1 cellular context compared by ENCODE assay signal in the genomic region with DNA sequence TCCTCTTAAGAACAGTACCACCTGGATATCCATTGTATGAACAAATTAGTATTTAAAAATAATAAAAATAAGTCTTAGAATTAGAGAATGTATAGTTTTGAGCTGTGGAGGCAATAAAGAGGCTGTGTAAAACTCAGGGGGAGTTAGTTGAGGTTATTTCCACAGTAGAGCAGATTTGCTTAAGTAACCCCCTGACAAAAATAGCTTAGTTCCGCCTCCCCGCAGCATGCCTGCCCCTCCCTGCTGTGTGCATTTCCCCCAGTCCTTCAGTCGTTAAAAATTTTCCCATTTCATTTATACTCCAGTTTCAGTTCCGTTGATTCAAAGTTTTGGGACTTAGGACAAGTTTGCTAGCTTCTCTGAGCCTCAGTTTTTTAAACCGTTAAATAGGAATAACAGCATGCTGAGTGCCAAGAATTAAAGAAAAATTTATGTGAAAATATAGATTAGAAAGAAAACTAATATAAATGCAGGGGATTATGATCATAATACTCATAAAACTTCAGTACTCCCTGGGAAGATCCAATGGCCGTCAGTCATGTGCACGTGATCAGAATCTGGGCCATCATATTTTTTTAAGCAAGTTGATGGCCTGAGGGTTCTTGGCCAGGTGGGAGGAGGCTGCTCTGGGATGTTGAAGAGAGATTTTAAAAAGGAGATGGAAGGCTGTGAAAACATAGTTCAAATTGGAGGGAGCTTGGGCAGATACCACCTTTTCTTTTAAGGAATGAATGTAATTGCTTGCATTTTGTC.
TF ChIP-seq lines count a peak whose summit lies in the region.

No MANE protein-coding gene starts in this region.

TF ChIP-seq in K562, 482 proteins besides CTCF, POLR2A, EP300 and RAD21 (continued from another document):
- TF ChIP-seq, protein P1, sequence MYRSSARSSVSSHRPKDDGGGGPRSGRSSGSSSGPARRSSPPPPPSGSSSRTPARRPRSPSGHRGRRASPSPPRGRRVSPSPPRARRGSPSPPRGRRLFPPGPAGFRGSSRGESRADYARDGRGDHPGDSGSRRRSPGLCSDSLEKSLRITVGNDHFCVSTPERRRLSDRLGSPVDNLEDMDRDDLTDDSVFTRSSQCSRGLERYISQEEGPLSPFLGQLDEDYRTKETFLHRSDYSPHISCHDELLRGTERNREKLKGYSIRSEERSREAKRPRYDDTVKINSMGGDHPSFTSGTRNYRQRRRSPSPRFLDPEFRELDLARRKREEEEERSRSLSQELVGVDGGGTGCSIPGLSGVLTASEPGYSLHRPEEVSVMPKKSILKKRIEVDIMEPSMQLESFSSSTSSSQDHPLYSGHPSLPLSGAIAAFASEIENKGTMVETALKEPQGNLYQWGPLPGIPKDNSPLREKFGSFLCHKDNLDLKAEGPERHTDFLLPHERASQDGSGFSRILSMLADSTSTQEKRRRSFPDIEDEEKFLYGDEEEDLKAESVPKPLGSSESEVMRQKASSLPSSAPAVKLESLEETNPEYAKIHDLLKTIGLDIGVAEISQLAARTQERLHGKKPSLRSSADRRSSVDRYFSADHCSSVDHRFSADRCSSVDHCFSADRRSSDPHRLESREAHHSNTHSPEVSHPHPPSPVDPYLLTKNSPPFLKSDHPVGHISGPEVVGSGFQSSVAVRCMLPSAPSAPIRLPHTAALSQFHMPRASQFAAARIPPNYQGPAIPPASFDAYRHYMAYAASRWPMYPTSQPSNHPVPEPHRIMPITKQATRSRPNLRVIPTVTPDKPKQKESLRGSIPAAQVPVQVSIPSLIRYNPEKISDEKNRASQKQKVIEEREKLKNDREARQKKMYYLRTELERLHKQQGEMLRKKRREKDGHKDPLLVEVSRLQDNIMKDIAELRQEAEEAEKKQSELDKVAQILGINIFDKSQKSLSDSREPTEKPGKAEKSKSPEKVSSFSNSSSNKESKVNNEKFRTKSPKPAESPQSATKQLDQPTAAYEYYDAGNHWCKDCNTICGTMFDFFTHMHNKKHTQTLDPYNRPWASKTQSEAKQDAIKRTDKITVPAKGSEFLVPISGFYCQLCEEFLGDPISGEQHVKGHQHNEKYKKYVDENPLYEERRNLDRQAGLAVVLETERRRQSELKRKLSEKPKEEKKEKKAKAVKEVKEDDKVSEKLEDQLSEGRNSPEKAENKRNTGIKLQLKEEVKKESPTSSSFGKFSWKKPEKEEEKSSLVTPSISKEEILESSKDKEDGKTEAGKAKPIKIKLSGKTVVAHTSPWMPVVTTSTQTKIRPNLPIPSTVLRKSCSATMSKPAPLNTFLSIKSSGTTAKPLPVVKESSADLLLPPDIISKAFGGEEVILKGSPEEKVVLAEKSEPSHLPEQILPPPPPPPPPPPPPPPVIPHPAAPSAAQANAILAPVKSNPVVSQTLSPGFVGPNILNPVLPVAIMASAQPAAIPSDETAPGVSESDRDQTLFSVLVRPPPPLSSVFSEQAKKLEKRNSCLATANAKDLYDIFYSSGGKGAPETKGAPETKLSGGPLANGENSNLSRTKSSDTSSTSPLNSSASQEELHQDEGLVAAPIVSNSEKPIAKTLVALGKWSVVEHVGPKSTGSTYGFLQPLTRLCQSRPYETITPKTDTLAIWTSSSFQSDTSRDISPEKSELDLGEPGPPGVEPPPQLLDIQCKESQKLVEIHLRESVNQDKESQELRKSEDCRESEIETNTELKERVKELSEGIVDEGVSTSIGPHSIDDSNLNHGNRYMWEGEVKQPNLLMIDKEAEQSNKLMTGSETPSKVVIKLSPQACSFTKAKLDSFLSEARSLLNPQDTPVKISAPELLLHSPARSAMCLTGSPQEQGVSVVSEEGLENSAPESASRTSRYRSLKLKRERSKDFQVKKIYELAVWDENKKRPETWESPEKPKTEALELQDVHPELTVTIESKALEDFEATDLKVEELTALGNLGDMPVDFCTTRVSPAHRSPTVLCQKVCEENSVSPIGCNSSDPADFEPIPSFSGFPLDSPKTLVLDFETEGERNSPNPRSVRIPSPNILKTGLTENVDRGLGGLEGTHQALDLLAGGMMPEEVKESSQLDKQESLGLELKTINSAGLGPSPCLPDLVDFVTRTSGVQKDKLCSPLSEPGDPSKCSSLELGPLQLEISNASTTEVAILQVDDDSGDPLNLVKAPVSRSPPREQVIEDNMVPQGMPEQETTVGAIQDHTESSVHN (IDR thresholded peaks at IDR 0.05; ENCODE audit: borderline replicate concordance in 1 of 2, low read depth in 1 of 2), result no peak
- TF ChIP-seq BCOR (IDR thresholded peaks at IDR 0.05) (no peak), TOE1 (IDR thresholded peaks at IDR 0.05; ENCODE audit: borderline replicate concordance) (0 out of 2 replicates have a peak, but pooled peaks have one; percentile 20), TOE1 (CRISPR knock-in tag; IDR thresholded peaks at IDR 0.05; ENCODE audit: borderline replicate concordance, low read depth) (no peak)
- TF ChIP-seq, protein P2, sequence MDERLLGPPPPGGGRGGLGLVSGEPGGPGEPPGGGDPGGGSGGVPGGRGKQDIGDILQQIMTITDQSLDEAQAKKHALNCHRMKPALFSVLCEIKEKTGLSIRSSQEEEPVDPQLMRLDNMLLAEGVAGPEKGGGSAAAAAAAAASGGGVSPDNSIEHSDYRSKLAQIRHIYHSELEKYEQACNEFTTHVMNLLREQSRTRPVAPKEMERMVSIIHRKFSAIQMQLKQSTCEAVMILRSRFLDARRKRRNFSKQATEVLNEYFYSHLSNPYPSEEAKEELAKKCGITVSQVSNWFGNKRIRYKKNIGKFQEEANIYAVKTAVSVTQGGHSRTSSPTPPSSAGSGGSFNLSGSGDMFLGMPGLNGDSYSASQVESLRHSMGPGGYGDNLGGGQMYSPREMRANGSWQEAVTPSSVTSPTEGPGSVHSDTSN (CRISPR knock-in tag; IDR thresholded peaks at IDR 0.05; ENCODE audit: low read depth), result no peak
- TF ChIP-seq, protein P2 (tag; conservative IDR thresholded peaks at IDR 0.05; ENCODE audit: low read depth), result 0 out of 2 replicates have a peak, but pooled peaks have one; percentile 37
- TF ChIP-seq, protein P3, sequence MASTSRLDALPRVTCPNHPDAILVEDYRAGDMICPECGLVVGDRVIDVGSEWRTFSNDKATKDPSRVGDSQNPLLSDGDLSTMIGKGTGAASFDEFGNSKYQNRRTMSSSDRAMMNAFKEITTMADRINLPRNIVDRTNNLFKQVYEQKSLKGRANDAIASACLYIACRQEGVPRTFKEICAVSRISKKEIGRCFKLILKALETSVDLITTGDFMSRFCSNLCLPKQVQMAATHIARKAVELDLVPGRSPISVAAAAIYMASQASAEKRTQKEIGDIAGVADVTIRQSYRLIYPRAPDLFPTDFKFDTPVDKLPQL (IDR thresholded peaks at IDR 0.05; ENCODE audit: extremely low read depth, insufficient read length), result no peak
